In genomic region chr2:175176624-175177023, GRCh38 we compare ENCODE assay signal across 24 cellular contexts. TPM values are rescaled to one million over a fixed set of nuclear protein-coding genes. Genes with fewer than 3 reads are reported as not detected.
DNase-seq lines count a peak whose midpoint lies in the region; ATAC-seq, FAIRE-seq and TF ChIP-seq lines count a peak whose summit lies in the region.
"Had no signal": no experiment of that assay in that cellular context is flagged by ENCODE, and none has a peak within 500 bp of the region (broad histone marks: within the 10 kb centered on the region; RNA-seq: fewer than 3 reads in every experiment).

No MANE protein-coding gene starts in this region.

- no peaks in the 10 kb centered on the region for H3K9me3 Mint-ChIP-seq in natural killer cell
- H3K9me3 Mint-ChIP-seq in natural killer cell treated with Interleukin-12 subunit alpha and Interleukin-12 subunit beta and Interleukin-15 and Interleukin-18, amount 100 ng/mL, for 72 hours = peaks cover 2% of the 10 kb centered on the region

- TF ChIP-seq POLR2A in GM12878 (IDR thresholded peaks at IDR 0.05; ENCODE audit: low read depth, low read length) = no peak

- CTCF ChIA-PET in PC-9 (lab: Charles Lee) = no interaction called here
- CTCF ChIA-PET in GM12878 (lab: Yijun Ruan, JAX) = interaction anchor here (3.4 kb wide), 1 partner anchor 11 kb away, joined by 12 read pairs; no protein-coding TSS in a partner anchor

- peaks cover 41% of the 10 kb centered on the region for H3K36me3 ChIP-seq in PC-9 (ENCODE audit: low read depth)
- H3K36me3 ChIP-seq in GM12878 (ENCODE audit: control insufficient read depth in 2 of 2, insufficient read depth in 2 of 2, low read length in 1 of 2) = peaks cover 2 to 31% of the 10 kb centered on the region in 2 experiments; a peak in 3 of 4 replicates

- no peak for TF ChIP-seq RAD21 in GM12878 (IDR thresholded peaks at IDR 0.05; ENCODE audit: insufficient read depth, low read depth, low read length)

- H3K4me3 Mint-ChIP-seq in natural killer cell = no peak overlapping the region
- H3K4me3 Mint-ChIP-seq in natural killer cell treated with Interleukin-12 subunit alpha and Interleukin-12 subunit beta and Interleukin-15 and Interleukin-18, amount 100 ng/mL, for 72 hours = no peak overlapping the region
- H3K4me3 Mint-ChIP-seq: CD4-positive, alpha-beta memory T cell had no signal

- no peaks in the 10 kb centered on the region for H3K27me3 Mint-ChIP-seq in natural killer cell (ENCODE audit: low read depth in 2 of 2)
- no peaks in the 10 kb centered on the region for H3K27me3 Mint-ChIP-seq in natural killer cell treated with Interleukin-12 subunit alpha and Interleukin-12 subunit beta and Interleukin-15 and Interleukin-18, amount 100 ng/mL, for 72 hours
- H3K27me3 Mint-ChIP-seq: CD4-positive, alpha-beta memory T cell had no signal

- no peaks in the 10 kb centered on the region for H3K9me2 ChIP-seq in PC-9 (ENCODE audit: insufficient read depth)

- H3K27me3 ChIP-seq in PC-9 (ENCODE audit: insufficient read depth, low read depth) = no peaks in the 10 kb centered on the region
- no peaks in the 10 kb centered on the region for H3K27me3 ChIP-seq in GM12878 (replicated peaks in 1 of 2; ENCODE audit: control insufficient read depth in 2 of 2, insufficient read depth in 2 of 2, low read length in 1 of 2)

- H2AFZ ChIP-seq in PC-9 = no peak overlapping the region
- H2AFZ ChIP-seq in GM12878 (ENCODE audit: control insufficient read depth, low read depth, low read length) = no peak overlapping the region

- intact Hi-C loops in natural killer cell (cut with micrococcal nuclease) = no loop called here
- intact Hi-C loops in PC-9 (cut with micrococcal nuclease; ENCODE audit: unreplicated experiment) = no loop called here
- intact Hi-C loops in GM12878 (cut with micrococcal nuclease; ENCODE audit: unreplicated experiment) = no loop called here

- H3K27ac ChIP-seq in PC-9 (peak overlapping the region; percentile 46), GM12878 (ENCODE audit: control insufficient read depth, insufficient read depth) (no peak overlapping the region)
- H3K27ac ChIP-seq: A549, RWPE1 had no signal

- H3K4me2 ChIP-seq in PC-9 = peak overlapping the region; percentile 15; the same call in 1 of the 2 replicates
- no peak overlapping the region for H3K4me2 ChIP-seq in GM12878 (ENCODE audit: control insufficient read depth, insufficient read depth)
- H3K4me2 ChIP-seq: A549 had no signal

- H3K4me1 ChIP-seq in PC-9 (replicated peaks; ENCODE audit: insufficient read depth) (peaks cover 45% of the 10 kb centered on the region), GM12878 (ENCODE audit: control insufficient read depth, insufficient read depth, low read length) (no peaks in the 10 kb centered on the region)

- in situ Hi-C loops in GM12878 (cut with MboI) = no loop called here

- SMC1A ChIA-PET in GM12878 (lab: Charles Lee; ENCODE audit: uncharacterized antibody, unreplicated experiment) = interaction anchor here (1.9 to 2.2 kb wide), 2 partner anchors 25 to 72 kb away, joined by 5 to 10 read pairs; no protein-coding TSS in a partner anchor

- DNase-seq in natural killer cell = no peak
- no peak for DNase-seq in natural killer cell treated with Interleukin-12 subunit alpha and Interleukin-12 subunit beta and Interleukin-15 and Interleukin-18, amount 100 ng/mL, for 72 hours (ENCODE audit: low spot score)
- DNase-seq in PC-9 = no peak
- no peak for DNase-seq in GM12878 (ENCODE audit: low read depth, low spot score)
- no peak for DNase-seq in stimulated activated CD4-positive, alpha-beta T cell treated with anti-CD3 and anti-CD28 coated beads, Interleukin-12 subunit alpha, Interleukin-12 subunit beta, amount 100 ng/mL, for 4 hours
- DNase-seq in mucosa of gallbladder (ENCODE audit: low spot score) = no peak
- DNase-seq: C1 segment of cervical spinal cord; CD4-positive, alpha-beta memory T cell; COR-L47; H7; KG1; NCI-H1092; NCI-H1417 treated with DMSO at 0.1 percent for 48 hours; NCI-H1694 treated with DMSO at 0.1 percent for 48 hours; NCI-H2081; NCI-H2227 treated with DMSO at 0.1 percent for 48 hours; NCI-H526 treated with DMSO at 0.1 percent for 48 hours; SHP77 had no signal

- ATAC-seq in natural killer cell (no peak), GM12878 (no peak), GM18868 (IDR thresholded peaks at IDR 0.05; ENCODE audit: unreplicated experiment) (no peak)
- no peak for ATAC-seq in natural killer cell treated with Interleukin-12 subunit alpha and Interleukin-12 subunit beta and Interleukin-15 and Interleukin-18, amount 100 ng/mL, for 72 hours
- ATAC-seq: A549, HepG2 had no signal

- H3K4me1 Mint-ChIP-seq in natural killer cell = peaks cover 15 to 29% of the 10 kb centered on the region in 2 donors
- peaks cover 23 to 40% of the 10 kb centered on the region in 2 donors for H3K4me1 Mint-ChIP-seq in natural killer cell treated with Interleukin-12 subunit alpha and Interleukin-12 subunit beta and Interleukin-15 and Interleukin-18, amount 100 ng/mL, for 72 hours (ENCODE audit: low read depth in 2 of 2)

- H3K36me3 Mint-ChIP-seq in natural killer cell = peaks cover 6% of the 10 kb centered on the region
- H3K36me3 Mint-ChIP-seq in natural killer cell treated with Interleukin-12 subunit alpha and Interleukin-12 subunit beta and Interleukin-15 and Interleukin-18, amount 100 ng/mL, for 72 hours = peaks cover 48% of the 10 kb centered on the region

- no peak for FAIRE-seq in GM12878 (lab: Jason Lieb, UNC)
- FAIRE-seq: A549, G401.6, GM12891, HepG2 had no signal

- H3K4me3 ChIP-seq in PC-9 (no peak overlapping the region), GM12878 (no peak overlapping the region)
- H3K4me3 ChIP-seq: A549 had no signal

- H4K20me1 ChIP-seq in PC-9 (ENCODE audit: insufficient read depth) = peaks cover 18% of the 10 kb centered on the region; the same call in 1 of the 2 replicates
- no peaks in the 10 kb centered on the region for H4K20me1 ChIP-seq in GM12878 (ENCODE audit: control insufficient read depth, insufficient read depth)

- peak overlapping the region; percentile 16 to 32 for H3K27ac Mint-ChIP-seq in natural killer cell
- H3K27ac Mint-ChIP-seq in natural killer cell treated with Interleukin-12 subunit alpha and Interleukin-12 subunit beta and Interleukin-15 and Interleukin-18, amount 100 ng/mL, for 72 hours = no peak overlapping the region
- H3K27ac Mint-ChIP-seq: CD4-positive, alpha-beta memory T cell had no signal

- no peak for TF ChIP-seq CTCF in natural killer cell (IDR thresholded peaks at IDR 0.05)
- no peak for TF ChIP-seq CTCF in PC-9 (conservative IDR thresholded peaks at IDR 0.05)
- no peak for TF ChIP-seq CTCF in GM12878 (IDR thresholded peaks at IDR 0.05 in 2 of 3, conservative IDR thresholded peaks at IDR 0.05 in 1 of 3; ENCODE audit: control insufficient read depth in 2 of 3, extremely low read depth in 1 of 3, insufficient read depth in 1 of 3, low read depth in 3 of 3, low read length in 3 of 3)

- H3F3A ChIP-seq in PC-9 (ENCODE audit: insufficient read depth, low read depth) = peaks cover 60% of the 10 kb centered on the region

- BruUV-seq in PC-9 (replicated peaks; lab: Mats Ljungman, UMichigan) = no TSS peak
- no TSS peak for BruUV-seq in GM12878 (replicated peaks; lab: Mats Ljungman, UMichigan)

- H3K79me2 ChIP-seq in PC-9 (ENCODE audit: low read depth) (peaks cover 47% of the 10 kb centered on the region), GM12878 (ENCODE audit: control insufficient read depth, insufficient read depth, low read length) (peaks cover 41% of the 10 kb centered on the region)

- POLR2A ChIA-PET in PC-9 (lab: Charles Lee; ENCODE audit: unreplicated experiment) = interaction anchor here (0.6 kb wide), 1 partner anchor 917 kb away, joined by 9 read pairs; no protein-coding TSS in a partner anchor
- POLR2A ChIA-PET in GM12878 (lab: Charles Lee) = interaction anchor here (2.9 kb wide), 1 partner anchor 8 kb away, joined by 22 read pairs; the partner anchor contains the start of gene ATF2

- 60% methylated on average over 5 of the region's 5 CpGs for WGBS in GM12878 (ENCODE audit: insufficient coverage, insufficient replicate concordance, low lambda C conversion rate, missing lambda C conversion rate)

- TF ChIP-seq EP300 in GM12878 (IDR thresholded peaks at IDR 0.05; ENCODE audit: borderline replicate concordance in 1 of 2, control insufficient read depth in 1 of 2, low read depth in 2 of 2, low read length in 2 of 2) = no peak

- no peak overlapping the region for H3K9ac ChIP-seq in GM12878 (ENCODE audit: control insufficient read depth, insufficient read depth, low read length)

- RAD21 ChIA-PET in GM12878 (lab: Charles Lee; ENCODE audit: unreplicated experiment) = interaction anchor here (1.1 kb wide), 1 partner anchor 8 kb away, joined by 5 read pairs; the partner anchor contains the start of gene ATF2

- H3K9me3 ChIP-seq in PC-9 (ENCODE audit: insufficient read depth, low read depth) (no peaks in the 10 kb centered on the region), GM12878 (replicated peaks; ENCODE audit: control insufficient read depth, insufficient read depth, low read length) (no peaks in the 10 kb centered on the region)
- H3K9me3 ChIP-seq: A549 had no signal

RNA-seq across cellular contexts. Expression of gene ATP5MC3, which starts 4.9 kb away (rescaled TPM):
- total RNA-seq in natural killer cell (10 to 100 TPM; 67.1 to 82.2 (median 81.0) TPM), PC-9 (2021) (450 and 528 TPM in 2 replicates), GM12878 (2014; rRNA removed) (308 and 329 TPM in 2 replicates), GM12878 (2014; rRNA removed; fragmentation: Illumina TruSeq; extraction: Trizol) (330 and 378 TPM in 2 replicates), GM12878 (2021) (424 and 434 TPM in 2 replicates), mucosa of gallbladder (189 TPM)
- total RNA-seq in natural killer cell treated with Interleukin-12 subunit alpha and Interleukin-12 subunit beta and Interleukin-15 and Interleukin-18, amount 100 ng/mL, for 72 hours = 100 to 1,000 TPM; 226 to 254 TPM
- total RNA-seq in GM12878 (2013; cell fraction: nucleolus; rRNA removed) = 68.9 and 71.1 TPM in 2 replicates
- polyA plus RNA-seq in GM12878 (2011; ENCODE audit: low read depth) = 261 TPM
- polyA plus RNA-seq in GM12878 (2011; rRNA removed) (1,196 and 1,341 TPM in 2 replicates), GM12878 (2014; fragmentation: Illumina TruSeq; extraction: Trizol) (205 and 334 TPM in 2 replicates), GM12878 (2014; fragmentation: Nextera tagmentation; extraction: Ambion mirVana) (100 to 1,000 TPM; 643 to 716 TPM), GM12878 (2014; rRNA removed) (422 and 457 TPM in 2 replicates), GM12878 (2016; fragmentation: Nextera tagmentation; extraction: Ambion mirVana) (1,000 to 10,000 TPM; 1,121 to 1,181 TPM)
- polyA plus RNA-seq in GM12878 (2011; cell fraction: cytosol; rRNA removed) = 686 and 945 TPM in 2 replicates
- 343 and 385 TPM in 2 replicates for polyA plus RNA-seq in GM12878 (2011; cell fraction: nucleus; rRNA removed)
- 345 and 392 TPM in 2 replicates for polyA plus RNA-seq in GM12878 (2012)
- polyA minus RNA-seq in GM12878 (2011; rRNA and poly(A)+ RNA removed) = 333 and 340 TPM in 2 replicates
- 92.2 and 96.0 TPM in 2 replicates for polyA minus RNA-seq in GM12878 (2011; cell fraction: cytosol; rRNA and poly(A)+ RNA removed)
- polyA minus RNA-seq in GM12878 (2011; cell fraction: nucleus; rRNA and poly(A)+ RNA removed) = 64.4 and 91.2 TPM in 2 replicates

RNA-seq across cellular contexts. Expression of gene ATF2, which starts 8.6 kb away (rescaled TPM):
- total RNA-seq in natural killer cell = 10 to 100 TPM; 66.7 to 76.5 (median 74.4) TPM
- 10 to 100 TPM; 62.8 to 74.3 TPM for total RNA-seq in natural killer cell treated with Interleukin-12 subunit alpha and Interleukin-12 subunit beta and Interleukin-15 and Interleukin-18, amount 100 ng/mL, for 72 hours
- total RNA-seq in PC-9 (2021) = 80.9 and 94.5 TPM in 2 replicates
- 146 and 154 TPM in 2 replicates for total RNA-seq in GM12878 (2013; cell fraction: nucleolus; rRNA removed)
- 26.0 and 28.2 TPM in 2 replicates for total RNA-seq in GM12878 (2014; rRNA removed)
- 35.7 and 36.2 TPM in 2 replicates for total RNA-seq in GM12878 (2014; rRNA removed; fragmentation: Illumina TruSeq; extraction: Trizol)
- 34.0 and 35.8 TPM in 2 replicates for total RNA-seq in GM12878 (2021)
- polyA plus RNA-seq in GM12878 (2011; ENCODE audit: low read depth) = 14.3 TPM
- polyA plus RNA-seq in GM12878 (2011; rRNA removed) = 78.0 and 93.7 TPM in 2 replicates
- polyA plus RNA-seq in GM12878 (2011; cell fraction: cytosol; rRNA removed) = 54.7 and 55.9 TPM in 2 replicates
- polyA plus RNA-seq in GM12878 (2011; cell fraction: nucleus; rRNA removed) = 26.6 and 34.9 TPM in 2 replicates
- polyA plus RNA-seq in GM12878 (2012) = 17.8 and 23.5 TPM in 2 replicates
- polyA plus RNA-seq in GM12878 (2014; fragmentation: Illumina TruSeq; extraction: Trizol) = 38.2 and 43.4 TPM in 2 replicates
- polyA plus RNA-seq in GM12878 (2014; fragmentation: Nextera tagmentation; extraction: Ambion mirVana) = 10 to 100 TPM; 10.3 to 17.7 TPM
- 17.6 and 18.9 TPM in 2 replicates for polyA plus RNA-seq in GM12878 (2014; rRNA removed)
- 10 to 100 TPM; 42.5 to 44.7 TPM for polyA plus RNA-seq in GM12878 (2016; fragmentation: Nextera tagmentation; extraction: Ambion mirVana)
- polyA minus RNA-seq in GM12878 (2011; rRNA and poly(A)+ RNA removed) = 153 and 156 TPM in 2 replicates
- 34.7 and 43.8 TPM in 2 replicates for polyA minus RNA-seq in GM12878 (2011; cell fraction: cytosol; rRNA and poly(A)+ RNA removed)
- polyA minus RNA-seq in GM12878 (2011; cell fraction: nucleus; rRNA and poly(A)+ RNA removed) = 72.9 and 89.1 TPM in 2 replicates
- 57.9 TPM for total RNA-seq in mucosa of gallbladder

Comparison
In these comparisons a context has a peak if more than half of its experiments do, and no peak if none do; other contexts are left out.
1. H3K27ac Mint-ChIP-seq: peak in natural killer cell (2 of 2); none in natural killer cell treated with Interleukin-12 subunit alpha and Interleukin-12 subunit beta and Interleukin-15 and Interleukin-18, amount 100 ng/mL, for 72 hours (0 of 2).